ENCODE assay signal across 15 cellular contexts in genomic region chr17:2004435-2004952, GRCh38. TPM values are rescaled to one million over a fixed set of nuclear protein-coding genes. Genes with fewer than 3 reads are reported as not detected.
DNase-seq lines count a peak whose midpoint lies in the region; ATAC-seq and TF ChIP-seq lines count a peak whose summit lies in the region.
"Had no signal": no experiment of that assay in that cellular context is flagged by ENCODE, and none has a peak within 500 bp of the region (broad histone marks: within the 10 kb centered on the region; RNA-seq: fewer than 3 reads in every experiment).

No MANE protein-coding gene starts in this region.

- H3K4me3 ChIP-seq in left ventricle myocardium inferior: no peak overlapping the region
- no peak overlapping the region for H3K4me3 ChIP-seq in endodermal cell (ENCODE audit: low read length)
- H3K4me3 ChIP-seq in testis: no peak overlapping the region
- H3K4me3 ChIP-seq in naive thymus-derived CD4-positive, alpha-beta T cell (ENCODE audit: low read length): no peak overlapping the region

- WGBS in endodermal cell (ENCODE audit: insufficient coverage in 1 of 2, insufficient read length in 1 of 2), 2 experiments: 91 to 97% methylated on average over 5 to 12 of the region's 12 CpGs
- WGBS in testis, 2 donors: 44 to 51% methylated on average over 10 to 12 of the region's 12 CpGs

- H3K27ac ChIP-seq in left ventricle myocardium inferior (replicated peaks) (no peak overlapping the region), endodermal cell (ENCODE audit: low read depth, low read length) (peak overlapping the region; percentile 50), testis (peak overlapping the region; percentile 44 to 65)
- H3K27ac ChIP-seq in naive thymus-derived CD4-positive, alpha-beta T cell (ENCODE audit: low read depth, low read length): no peak overlapping the region

- H3K36me3 Mint-ChIP-seq in endodermal cell (ENCODE audit: low read depth): peaks cover 17% of the 10 kb centered on the region
- no peaks in the 10 kb centered on the region for H3K36me3 Mint-ChIP-seq in neural crest cell (ENCODE audit: low read depth)
- H3K36me3 Mint-ChIP-seq in naive thymus-derived CD4-positive, alpha-beta T cell: no peaks in the 10 kb centered on the region
- H3K36me3 Mint-ChIP-seq: CD14-positive monocyte had no signal

- DNase-seq in Right ventricle myocardium superior: no peak
- DNase-seq in left ventricle myocardium inferior: no peak
- peak; percentile 50 for DNase-seq in endodermal cell
- DNase-seq in neural crest cell (ENCODE audit: low read depth, low spot score): no peak
- peak; percentile 91 for DNase-seq in testis
- no peak for DNase-seq in AML-193 (lab: John Stamatoyannopoulos, UW)
- DNase-seq in naive thymus-derived CD4-positive, alpha-beta T cell: no peak
- no peak for DNase-seq in NCI-H748 treated with DMSO at 0.1 percent for 48 hours (lab: John Stamatoyannopoulos, UW)
- DNase-seq: Caco-2, H9, NCI-H1436 treated with DMSO at 0.1 percent for 48 hours, NCI-H226, NCI-H526 treated with DMSO at 0.1 percent for 48 hours, SIG-M5 had no signal

- ATAC-seq in Right ventricle myocardium superior (ENCODE audit: poor library complexity): peak; percentile 12
- ATAC-seq in naive thymus-derived CD4-positive, alpha-beta T cell: no peak

- H3K9me3 ChIP-seq in left ventricle myocardium inferior (replicated peaks) (no peaks in the 10 kb centered on the region), endodermal cell (ENCODE audit: control insufficient read depth, low read length) (no peaks in the 10 kb centered on the region), testis (no peaks in the 10 kb centered on the region)
- H3K9me3 ChIP-seq in naive thymus-derived CD4-positive, alpha-beta T cell (ENCODE audit: control insufficient read depth in 2 of 3, low read length in 3 of 3): no peaks in the 10 kb centered on the region
- H3K9me3 ChIP-seq: Caco-2 had no signal

- peaks cover 15% of the 10 kb centered on the region for H3K27me3 Mint-ChIP-seq in endodermal cell (ENCODE audit: insufficient read depth)
- peaks cover 1% of the 10 kb centered on the region for H3K27me3 Mint-ChIP-seq in neural crest cell (ENCODE audit: low read depth)
- peaks cover 1 to 10% (median 6%) of the 10 kb centered on the region in 5 donors for H3K27me3 Mint-ChIP-seq in naive thymus-derived CD4-positive, alpha-beta T cell

- H3K27ac Mint-ChIP-seq in endodermal cell (no peak overlapping the region), neural crest cell (ENCODE audit: unreplicated experiment) (peak overlapping the region; percentile 83)
- no peak overlapping the region for H3K27ac Mint-ChIP-seq in naive thymus-derived CD4-positive, alpha-beta T cell
- H3K27ac Mint-ChIP-seq: H9 had no signal

- H3K36me3 ChIP-seq in left ventricle myocardium inferior (no peaks in the 10 kb centered on the region), endodermal cell (ENCODE audit: control insufficient read depth, insufficient read depth, low read length) (peaks cover 43% of the 10 kb centered on the region), testis (ENCODE audit: low read depth, missing control alignments) (no peaks in the 10 kb centered on the region)
- no peaks in the 10 kb centered on the region for H3K36me3 ChIP-seq in naive thymus-derived CD4-positive, alpha-beta T cell (ENCODE audit: control insufficient read depth in 2 of 3, insufficient read depth in 3 of 3, low read length in 3 of 3)

- H3K9ac ChIP-seq in endodermal cell (ENCODE audit: extremely low read depth, low read length, poor library complexity, severe bottlenecking): no peak overlapping the region

- intact Hi-C loops in Right ventricle myocardium superior (cut with DNase I) (no loop called here), left ventricle myocardium inferior (cut with micrococcal nuclease) (no loop called here), testis (cut with DNase I; ENCODE audit: low total_unique reads) (no loop called here)
- intact Hi-C loops in naive thymus-derived CD4-positive, alpha-beta T cell (cut with micrococcal nuclease): no loop called here

- H3K4me1 Mint-ChIP-seq in endodermal cell (peaks cover 20% of the 10 kb centered on the region), neural crest cell (peaks cover 23% of the 10 kb centered on the region)
- peaks cover 0 to 1% (median 0%) of the 10 kb centered on the region in 7 donors for H3K4me1 Mint-ChIP-seq in naive thymus-derived CD4-positive, alpha-beta T cell

- TF ChIP-seq CTCF in left ventricle myocardium inferior (IDR thresholded peaks at IDR 0.05; ENCODE audit: borderline replicate concordance): no peak
- no peak for TF ChIP-seq CTCF in endodermal cell (conservative IDR thresholded peaks at IDR 0.05)
- TF ChIP-seq CTCF in neural crest cell (conservative IDR thresholded peaks at IDR 0.05): no peak
- TF ChIP-seq CTCF in testis (IDR thresholded peaks at IDR 0.05): no peak

- TF ChIP-seq POLR2A in testis (IDR thresholded peaks at IDR 0.05): no peak

- CTCF ChIA-PET in naive thymus-derived CD4-positive, alpha-beta T cell (lab: Charles Lee): no interaction called here

- H3K9me3 Mint-ChIP-seq in endodermal cell: no peaks in the 10 kb centered on the region
- H3K9me3 Mint-ChIP-seq in neural crest cell: no peaks in the 10 kb centered on the region
- H3K9me3 Mint-ChIP-seq in naive thymus-derived CD4-positive, alpha-beta T cell: no peaks in the 10 kb centered on the region
- H3K9me3 Mint-ChIP-seq: H9 had no signal

- H3K4me3 Mint-ChIP-seq in endodermal cell (no peak overlapping the region), neural crest cell (no peak overlapping the region)
- no peak overlapping the region for H3K4me3 Mint-ChIP-seq in naive thymus-derived CD4-positive, alpha-beta T cell
- H3K4me3 Mint-ChIP-seq: CD14-positive monocyte, H9 had no signal

- no peaks in the 10 kb centered on the region for H3K27me3 ChIP-seq in left ventricle myocardium inferior (ENCODE audit: low read depth)
- no peaks in the 10 kb centered on the region for H3K27me3 ChIP-seq in endodermal cell (ENCODE audit: control insufficient read depth, insufficient read depth, low read length, poor library complexity, severe bottlenecking)
- H3K27me3 ChIP-seq in testis: no peaks in the 10 kb centered on the region
- no peaks in the 10 kb centered on the region for H3K27me3 ChIP-seq in naive thymus-derived CD4-positive, alpha-beta T cell (ENCODE audit: control insufficient read depth in 2 of 2, insufficient read depth in 2 of 2, low read length in 2 of 2)

- H3K4me1 ChIP-seq in left ventricle myocardium inferior: peaks cover 13% of the 10 kb centered on the region
- peaks cover 6% of the 10 kb centered on the region for H3K4me1 ChIP-seq in endodermal cell (ENCODE audit: control insufficient read depth, insufficient read depth, low read length)
- H3K4me1 ChIP-seq in testis: peaks cover 49% of the 10 kb centered on the region
- H3K4me1 ChIP-seq in naive thymus-derived CD4-positive, alpha-beta T cell (ENCODE audit: control insufficient read depth in 2 of 2, insufficient read depth in 2 of 2, low read length in 2 of 2): no peaks in the 10 kb centered on the region

- POLR2A ChIA-PET in naive thymus-derived CD4-positive, alpha-beta T cell (lab: Charles Lee): no interaction called here

RNA-seq across cellular contexts. Expression of gene RTN4RL1, which starts 20.6 kb away (rescaled TPM):
- total RNA-seq in Right ventricle myocardium superior (3.4 TPM), left ventricle myocardium inferior (4.0 TPM), endodermal cell (10 to 100 TPM; 18.2 to 19.6 TPM), neural crest cell (0.36 and 0.47 TPM in 2 replicates), testis (1 to 10 TPM; 1.7 to 1.8 TPM)
- 5.4 TPM for polyA plus RNA-seq in endodermal cell (2013, experiment 1 of 2)
- polyA plus RNA-seq in endodermal cell (2013, experiment 2 of 2): 7.7 TPM
- polyA plus RNA-seq in testis (ENCODE audit: insufficient read depth, low read depth, low replicate concordance): 1.8 TPM
- total RNA-seq in naive thymus-derived CD4-positive, alpha-beta T cell: 1 to 10 TPM in 1 of 5 experiments, under 1 TPM in 2, not detected in 2; 0.19 to 1.5 (median 0.49) TPM
- under 1 TPM; 0.21 to 0.58 TPM for polyA plus RNA-seq in naive thymus-derived CD4-positive, alpha-beta T cell

RNA-seq across cellular contexts. Expression of gene DPH1, which starts 25.5 kb away (rescaled TPM):
- total RNA-seq in Right ventricle myocardium superior (26.8 TPM), left ventricle myocardium inferior (29.1 TPM), endodermal cell (10 to 100 TPM; 31.1 to 48.3 TPM), neural crest cell (29.7 and 35.1 TPM in 2 replicates), testis (10 to 100 TPM; 91.9 to 93.3 TPM)
- polyA plus RNA-seq in endodermal cell (2013, experiment 1 of 2): 34.4 TPM
- polyA plus RNA-seq in endodermal cell (2013, experiment 2 of 2): 26.5 TPM
- 32.6 TPM for polyA plus RNA-seq in testis (ENCODE audit: insufficient read depth, low read depth, low replicate concordance)
- total RNA-seq in naive thymus-derived CD4-positive, alpha-beta T cell: 100 to 1,000 TPM in 1 of 5 experiments, 10 to 100 TPM in 4; 47.3 to 124 (median 97.6) TPM
- 10 to 100 TPM; 32.9 to 51.3 TPM for polyA plus RNA-seq in naive thymus-derived CD4-positive, alpha-beta T cell

RNA-seq across cellular contexts. Expression of gene OVCA2, which starts 37.3 kb away (rescaled TPM):
- 13.7 TPM for total RNA-seq in Right ventricle myocardium superior
- total RNA-seq in left ventricle myocardium inferior: 16.6 TPM
- total RNA-seq in endodermal cell: 10 to 100 TPM; 19.8 to 27.5 TPM
- polyA plus RNA-seq in endodermal cell (2013, experiment 1 of 2): 24.3 TPM
- polyA plus RNA-seq in endodermal cell (2013, experiment 2 of 2): 24.8 TPM
- total RNA-seq in neural crest cell: 25.6 and 29.8 TPM in 2 replicates
- 10 to 100 TPM; 46.3 to 55.1 TPM for total RNA-seq in testis
- 46.3 TPM for polyA plus RNA-seq in testis (ENCODE audit: insufficient read depth, low read depth, low replicate concordance)
- 10 to 100 TPM; 24.5 to 37.9 (median 31.8) TPM for total RNA-seq in naive thymus-derived CD4-positive, alpha-beta T cell
- polyA plus RNA-seq in naive thymus-derived CD4-positive, alpha-beta T cell: 10 to 100 TPM; 52.7 to 65.5 TPM

RNA-seq across cellular contexts. Expression of gene HIC1, which starts 50.4 kb away (rescaled TPM):
- total RNA-seq in Right ventricle myocardium superior: 19.3 TPM
- total RNA-seq in left ventricle myocardium inferior: 23.5 TPM
- under 1 TPM; 0.13 to 0.57 TPM for total RNA-seq in endodermal cell
- polyA plus RNA-seq in endodermal cell (2013, experiment 1 of 2): 0.64 TPM
- 0.21 TPM for polyA plus RNA-seq in endodermal cell (2013, experiment 2 of 2)
- 0.37 and 0.82 TPM in 2 replicates for total RNA-seq in neural crest cell
- total RNA-seq in testis: 10 to 100 TPM; 36.1 to 38.4 TPM
- 8.7 TPM for polyA plus RNA-seq in testis (ENCODE audit: insufficient read depth, low read depth, low replicate concordance)
- total RNA-seq in naive thymus-derived CD4-positive, alpha-beta T cell: 100 to 1,000 TPM in 1 of 5 experiments, 1 to 10 TPM in 4; 1.4 to 128 (median 6.3) TPM
- polyA plus RNA-seq in naive thymus-derived CD4-positive, alpha-beta T cell: under 1 TPM; 0.56 to 0.83 TPM

Comparison
In these comparisons a context has a peak if more than half of its experiments do, and no peak if none do; other contexts are left out.
1. DNase-seq: peak in endodermal cell (single experiment) and testis (single experiment); none in Right ventricle myocardium superior (single experiment), left ventricle myocardium inferior (single experiment), neural crest cell (single experiment), AML-193 (0 of 2), naive thymus-derived CD4-positive, alpha-beta T cell (0 of 9) and NCI-H748 treated with DMSO at 0.1 percent for 48 hours (single experiment).
2. H3K27ac ChIP-seq: peak in endodermal cell (single experiment) and testis (2 of 2); none in left ventricle myocardium inferior (single experiment) and naive thymus-derived CD4-positive, alpha-beta T cell (single experiment).